Comparison of ENCODE assay signal across 9 cellular contexts in genomic region chr14:102764220-102764671, GRCh38. TPM values are rescaled to one million over a fixed set of nuclear protein-coding genes. Genes with fewer than 3 reads are reported as not detected.
DNase-seq lines count a peak whose midpoint lies in the region; ATAC-seq and TF ChIP-seq lines count a peak whose summit lies in the region.
"Had no signal": no experiment of that assay in that cellular context is flagged by ENCODE, and none has a peak within 500 bp of the region (broad histone marks: within the 10 kb centered on the region; RNA-seq: fewer than 3 reads in every experiment).

No MANE protein-coding gene starts in this region.

- TF ChIP-seq POLR2A in stomach (IDR thresholded peaks at IDR 0.05) (no peak), lower leg skin (IDR thresholded peaks at IDR 0.05) (no peak)

- TF ChIP-seq EP300 in stomach (IDR thresholded peaks at IDR 0.05) = no peak

- no peaks in the 10 kb centered on the region for H3K36me3 Mint-ChIP-seq in HFFc6 (ENCODE audit: low read depth)

- ATAC-seq in GM18907 (IDR thresholded peaks at IDR 0.05; ENCODE audit: unreplicated experiment) (peak; percentile 61), GM21737 (IDR thresholded peaks at IDR 0.05; ENCODE audit: unreplicated experiment) (peak; percentile 57), HG03342 (IDR thresholded peaks at IDR 0.05; ENCODE audit: unreplicated experiment) (peak; percentile 53), HG03521 (IDR thresholded peaks at IDR 0.05; ENCODE audit: unreplicated experiment) (no peak)

- peak overlapping the region; percentile 60 for H3K4me2 ChIP-seq in BLaER1

- peaks cover 7% of the 10 kb centered on the region for H3K4me1 Mint-ChIP-seq in HFFc6 (ENCODE audit: low read depth)

- H3K4me1 ChIP-seq in BLaER1 (peaks cover 41% of the 10 kb centered on the region), stomach (peaks cover 0 to 9% (median 7%) of the 10 kb centered on the region in 4 donors)

- no peaks in the 10 kb centered on the region for H3K9me3 ChIP-seq in BLaER1
- H3K9me3 ChIP-seq in stomach = no peaks in the 10 kb centered on the region

- H4K20me1 ChIP-seq in BLaER1 = no peaks in the 10 kb centered on the region

- H3K27ac Mint-ChIP-seq in HFFc6 = no peak overlapping the region
- H3K27ac Mint-ChIP-seq: progenitor cell of endocrine pancreas had no signal

- 0 out of 2 replicates have a peak overlapping the region, but pooled peaks have one; percentile 2 for H3K9ac ChIP-seq in BLaER1

- no peaks in the 10 kb centered on the region for H3K27me3 ChIP-seq in BLaER1
- H3K27me3 ChIP-seq in stomach = peaks cover 0 to 25% (median 0%) of the 10 kb centered on the region in 3 donors

- H3K9me3 Mint-ChIP-seq in HFFc6 = no peaks in the 10 kb centered on the region

- TF ChIP-seq CTCF in stomach (IDR thresholded peaks at IDR 0.05) (no peak), lower leg skin (IDR thresholded peaks at IDR 0.05) (no peak), HFFc6 (IDR thresholded peaks at IDR 0.05) (no peak)

- H3K27me3 Mint-ChIP-seq in HFFc6 (ENCODE audit: insufficient read depth) = peaks cover 16% of the 10 kb centered on the region

- intact Hi-C loops in stomach (cut with DNase I; ENCODE audit: low total_unique reads) (no loop called here), lower leg skin (cut with DNase I; ENCODE audit: low total_unique reads) (no loop called here)

- H3K4me3 ChIP-seq in BLaER1 = no peak overlapping the region
- H3K4me3 ChIP-seq in stomach = no peak overlapping the region
- no peak overlapping the region for H3K4me3 ChIP-seq in lower leg skin (ENCODE audit: low read depth, poor library complexity, severe bottlenecking)

- H3K36me3 ChIP-seq in BLaER1 = no peaks in the 10 kb centered on the region
- H3K36me3 ChIP-seq in stomach = no peaks in the 10 kb centered on the region

- no peak for DNase-seq in stomach
- DNase-seq in lower leg skin (ENCODE audit: low spot score in 2 of 2) = no peak
- no peak for DNase-seq in HFFc6

- WGBS in stomach, 5 donors = 59 to 81% (median 67%) methylated on average over 11 of the region's 11 CpGs
- WGBS in lower leg skin, 2 donors = 52 to 69% methylated on average over 11 of the region's 11 CpGs

- no peak overlapping the region for H3K27ac ChIP-seq in BLaER1
- no peak overlapping the region for H3K27ac ChIP-seq in stomach

- no peak overlapping the region for H3K4me3 Mint-ChIP-seq in HFFc6

RNA-seq across cellular contexts. Expression of gene TRAF3, which starts 13.0 kb away (rescaled TPM):
- 10 to 100 TPM in 1 of 5 donors, 1 to 10 TPM in 4; 4.0 to 30.1 (median 7.5) TPM for total RNA-seq in stomach
- polyA plus RNA-seq in stomach = 1 to 10 TPM; 3.5 to 7.0 (median 3.9) TPM
- 10 to 100 TPM in 3 of 4 donors, 1 to 10 TPM in 1; 3.0 to 14.4 (median 12.1) TPM for total RNA-seq in lower leg skin
- 10 to 100 TPM; 19.9 to 28.8 (median 22.6) TPM for total RNA-seq in HFFc6 (2021; fragmentation: NEBNext Ultra II Directional; extraction: Animal tissue kit (Norgen Biotek cat#: 25700))
